Comparison of ENCODE assay signal across 11 cellular contexts in genomic region chr15:53976844-53977392, GRCh38. TPM values are rescaled to one million over a fixed set of nuclear protein-coding genes. Genes with fewer than 3 reads are reported as not detected.
DNase-seq lines count a peak whose midpoint lies in the region; ATAC-seq and TF ChIP-seq lines count a peak whose summit lies in the region.
"Had no signal": no experiment of that assay in that cellular context is flagged by ENCODE, and none has a peak within 500 bp of the region (broad histone marks: within the 10 kb centered on the region; RNA-seq: fewer than 3 reads in every experiment).

No MANE protein-coding gene starts in this region.

- H4K20me1 ChIP-seq in mammary epithelial cell (ENCODE audit: insufficient read depth, low read length) = no peaks in the 10 kb centered on the region

- no peak overlapping the region for H3K9ac ChIP-seq in mammary epithelial cell (ENCODE audit: insufficient read depth, low read length)

- H3K36me3 Mint-ChIP-seq in nephron progenitor cell (ENCODE audit: low read depth) = no peaks in the 10 kb centered on the region
- H3K36me3 Mint-ChIP-seq in T-helper 17 cell (ENCODE audit: low read depth) = no peaks in the 10 kb centered on the region

- dilution Hi-C loops in mammary epithelial cell (cut with HindIII; ENCODE audit: low sequenced_read_pairs) = no loop called here

- H3K79me2 ChIP-seq in mammary epithelial cell (ENCODE audit: insufficient read depth, low read length) = no peaks in the 10 kb centered on the region

- H3K4me1 Mint-ChIP-seq in nephron progenitor cell (peaks cover 12% of the 10 kb centered on the region), T-helper 17 cell (peaks cover 3% of the 10 kb centered on the region)

- intact Hi-C loops in mammary epithelial cell (cut with micrococcal nuclease) (loop anchor here (2.0 to 10.0 kb wide), 4 partner anchors 188 to 1315 kb away; no protein-coding TSS in a partner anchor), uterus (cut with DNase I; ENCODE audit: low total_unique reads) (no loop called here)

- peaks cover 8% of the 10 kb centered on the region for H3K4me1 ChIP-seq in mammary epithelial cell (ENCODE audit: insufficient read depth, low read length)
- no peaks in the 10 kb centered on the region for H3K4me1 ChIP-seq in Peyer's patch
- H3K4me1 ChIP-seq in uterus = no peaks in the 10 kb centered on the region

- no peak overlapping the region for H3K4me3 ChIP-seq in mammary epithelial cell (replicated peaks in 1 of 3; ENCODE audit: insufficient read depth in 1 of 3, low read depth in 2 of 3, low read length in 3 of 3)
- no peak overlapping the region for H3K4me3 ChIP-seq in Peyer's patch
- no peak overlapping the region for H3K4me3 ChIP-seq in uterus
- H3K4me3 ChIP-seq: K562 had no signal

- TF ChIP-seq CTCF in mammary epithelial cell (conservative IDR thresholded peaks at IDR 0.05 in 1 of 2, IDR thresholded peaks at IDR 0.05 in 1 of 2; ENCODE audit: extremely low read depth in 1 of 2, insufficient read depth in 1 of 2, low read depth in 1 of 2, low read length in 2 of 2) (peak; percentile 24 to 57), nephron progenitor cell (IDR thresholded peaks at IDR 0.05) (peak; percentile 19), Peyer's patch (IDR thresholded peaks at IDR 0.05) (no peak), uterus (IDR thresholded peaks at IDR 0.05) (no peak)

- BruUV-seq in mammary epithelial cell (replicated peaks; lab: Mats Ljungman, UMichigan) = no TSS peak

- no peak overlapping the region for H3K4me2 ChIP-seq in mammary epithelial cell (ENCODE audit: insufficient read depth, low read depth, low read length)

- no peak overlapping the region for H2AFZ ChIP-seq in mammary epithelial cell (ENCODE audit: low read depth, low read length)

- ATAC-seq in T-helper 17 cell = no peak
- ATAC-seq: activated CD8-positive, alpha-beta T cell treated with anti-CD3 and anti-CD28 coated beads, Interleukin-2, amount 10 ng/mL, durations not matched to agents 7 days and 5 days; K562 had no signal

- no peaks in the 10 kb centered on the region for H3K9me3 Mint-ChIP-seq in nephron progenitor cell

- WGBS in mammary epithelial cell (ENCODE audit: low coverage, missing lambda C conversion rate) = 69% methylated on average over 8 of the region's 8 CpGs

- TF ChIP-seq POLR2A in Peyer's patch (IDR thresholded peaks at IDR 0.05) (no peak), uterus (IDR thresholded peaks at IDR 0.05) (no peak)

- H3K9me3 ChIP-seq in mammary epithelial cell (replicated peaks; ENCODE audit: insufficient read depth, low read length) (no peaks in the 10 kb centered on the region), T-helper 17 cell (ENCODE audit: control insufficient read depth, low read length, poor library complexity, severe bottlenecking) (no peaks in the 10 kb centered on the region), Peyer's patch (no peaks in the 10 kb centered on the region), uterus (no peaks in the 10 kb centered on the region)

- H3K27me3 Mint-ChIP-seq in nephron progenitor cell (ENCODE audit: low read depth, poor library complexity) (peaks cover 54% of the 10 kb centered on the region), T-helper 17 cell (peaks cover 40% of the 10 kb centered on the region)

- DNase-seq in DMS53 treated with DMSO at 0.1 percent for 48 hours (lab: John Stamatoyannopoulos, UW; ENCODE audit: unreplicated experiment) = peak; percentile 43
- DNase-seq in NCI-H2227 (lab: John Stamatoyannopoulos, UW; ENCODE audit: unreplicated experiment) = peak; percentile 57
- DNase-seq in mammary epithelial cell = no peak
- peak; percentile 43 for DNase-seq in nephron progenitor cell
- DNase-seq in T-helper 17 cell = no peak
- no peak for DNase-seq in Peyer's patch
- DNase-seq in uterus = no peak
- no peak for DNase-seq in globus pallidus (ENCODE audit: low spot score)
- DNase-seq: activated CD8-positive, alpha-beta T cell treated with anti-CD3 and anti-CD28 coated beads, Interleukin-2, amount 10 ng/mL, durations not matched to agents 7 days and 5 days; central memory CD4-positive, alpha-beta T cell had no signal

- H3K27ac ChIP-seq in mammary epithelial cell (ENCODE audit: insufficient read depth, low read depth, low read length) (no peak overlapping the region), Peyer's patch (no peak overlapping the region), uterus (no peak overlapping the region)

- CTCF ChIA-PET in mammary epithelial cell (lab: Charles Lee; ENCODE audit: low non-redundant PET) = no interaction called here

- no peak overlapping the region for H3K27ac Mint-ChIP-seq in nephron progenitor cell
- no peak overlapping the region for H3K27ac Mint-ChIP-seq in T-helper 17 cell
- H3K27ac Mint-ChIP-seq: activated CD8-positive, alpha-beta T cell treated with anti-CD3 and anti-CD28 coated beads, Interleukin-2, amount 10 ng/mL, durations not matched to agents 7 days and 5 days had no signal

- peaks cover 8% of the 10 kb centered on the region for H3K27me3 ChIP-seq in mammary epithelial cell (ENCODE audit: insufficient read depth, low read length)
- no peaks in the 10 kb centered on the region for H3K27me3 ChIP-seq in Peyer's patch
- peaks cover 0 to 19% of the 10 kb centered on the region in 2 donors for H3K27me3 ChIP-seq in uterus

- in situ Hi-C loops in mammary epithelial cell (cut with MboI; ENCODE audit: low sequenced_read_pairs in 2 of 2) = no loop called here

- H3K36me3 ChIP-seq in mammary epithelial cell (ENCODE audit: insufficient read depth, low read length) (no peaks in the 10 kb centered on the region), Peyer's patch (no peaks in the 10 kb centered on the region), uterus (no peaks in the 10 kb centered on the region)

- H3K4me3 Mint-ChIP-seq in nephron progenitor cell = peak overlapping the region; percentile 51
- no peak overlapping the region for H3K4me3 Mint-ChIP-seq in T-helper 17 cell
- H3K4me3 Mint-ChIP-seq: activated CD8-positive, alpha-beta T cell treated with anti-CD3 and anti-CD28 coated beads, Interleukin-2, amount 10 ng/mL, durations not matched to agents 7 days and 5 days had no signal

RNA-seq across cellular contexts. Expression of gene UNC13C, which starts 1.3 kb away (rescaled TPM):
- total RNA-seq in mammary epithelial cell (under 1 TPM; 0.33 to 0.82 TPM), T-helper 17 cell (not detected), Peyer's patch (1 to 10 TPM in 1 of 4 donors, under 1 TPM in 3; under 0.01 to 3.3 (median 0.35) TPM), uterus (10 to 100 TPM in 1 of 4 donors, under 1 TPM in 1, not detected in 2; 0.21 to 16.8 TPM)
- polyA plus RNA-seq in mammary epithelial cell = 0.03 TPM
- not detected for polyA minus RNA-seq in mammary epithelial cell
- total RNA-seq: activated CD8-positive, alpha-beta T cell treated with anti-CD3 and anti-CD28 coated beads, Interleukin-2, amount 10 ng/mL, durations not matched to agents 7 days and 5 days; K562 had no signal
- polyA plus RNA-seq: K562 had no signal

Comparison
In these comparisons a context has a peak if more than half of its experiments do, and no peak if none do; other contexts are left out.
1. DNase-seq: peak in DMS53 treated with DMSO at 0.1 percent for 48 hours (single experiment), NCI-H2227 (single experiment) and nephron progenitor cell (single experiment); none in mammary epithelial cell (single experiment), T-helper 17 cell (0 of 3), Peyer's patch (0 of 3), uterus (0 of 2) and globus pallidus (single experiment).
2. CTCF ChIP-seq: peak in mammary epithelial cell (2 of 2) and nephron progenitor cell (single experiment); none in Peyer's patch (0 of 6) and uterus (0 of 4).